In genomic region chr18:12014521-12014920, GRCh38 we compare ENCODE assay signal across 20 cellular contexts. TPM values are rescaled to one million over a fixed set of nuclear protein-coding genes. Genes with fewer than 3 reads are reported as not detected.
DNase-seq lines count a peak whose midpoint lies in the region; ATAC-seq, FAIRE-seq and TF ChIP-seq lines count a peak whose summit lies in the region.
"Had no signal": no experiment of that assay in that cellular context is flagged by ENCODE, and none has a peak within 500 bp of the region (broad histone marks: within the 10 kb centered on the region; RNA-seq: fewer than 3 reads in every experiment).

No MANE protein-coding gene starts in this region.

- H2BK20ac ChIP-seq in IMR-90 (ENCODE audit: low read depth, low read length): no peak overlapping the region

- H3K9ac ChIP-seq in IMR-90 (ENCODE audit: low read depth, low read length) (no peak overlapping the region), duodenal mucosa (ENCODE audit: low read depth in 1 of 2, low read length in 2 of 2) (peak overlapping the region in 1 of 2 donors; percentile 49)

- ATAC-seq in IMR-90 (ENCODE audit: low read depth) (no peak; the same call in 1 of the 2 replicates), mucosa of descending colon (peak; percentile 1), gastrocnemius medialis (no peak)
- ATAC-seq: activated CD4-positive, CD25-positive, alpha-beta regulatory T cell treated with anti-CD3 and anti-CD28 coated beads, Interleukin-2, amount 50 U/mL, for 24 hours; activated T-cell treated with anti-CD3 and anti-CD28 coated beads, Interleukin-2, amount 50 U/mL, for 4 hours; HCT116 had no signal

- H4K91ac ChIP-seq in IMR-90 (ENCODE audit: insufficient read depth, low read depth, low read length): no peak overlapping the region

- H3K36me3 ChIP-seq in IMR-90 (ENCODE audit: control insufficient read depth, insufficient read depth, low read length) (peaks cover 25% of the 10 kb centered on the region), duodenal mucosa (ENCODE audit: control insufficient read depth in 1 of 2, insufficient read depth in 2 of 2, low read length in 2 of 2) (peaks cover 0 to 44% of the 10 kb centered on the region in 2 donors), mucosa of descending colon (ENCODE audit: low read depth) (no peaks in the 10 kb centered on the region), gastrocnemius medialis (peaks cover 0 to 63% of the 10 kb centered on the region in 2 donors)

- peaks cover 21% of the 10 kb centered on the region for H3K4me1 ChIP-seq in IMR-90 (ENCODE audit: control insufficient read depth, insufficient read depth, low read length)
- peaks cover 18 to 24% of the 10 kb centered on the region in 2 donors for H3K4me1 ChIP-seq in duodenal mucosa (ENCODE audit: control insufficient read depth in 1 of 2, insufficient read depth in 2 of 2, low read length in 2 of 2)
- H3K4me1 ChIP-seq in mucosa of descending colon (ENCODE audit: low read depth): peaks cover 31% of the 10 kb centered on the region
- H3K4me1 ChIP-seq in gastrocnemius medialis: peaks cover 28 to 39% of the 10 kb centered on the region in 2 donors

- peak overlapping the region in 1 of 2 experiments; percentile 14; a peak in 1 of 4 replicates for H4K8ac ChIP-seq in IMR-90 (ENCODE audit: low read depth in 2 of 2, low read length in 2 of 2)

- H4K5ac ChIP-seq in IMR-90 (ENCODE audit: low read depth, low read length): no peak overlapping the region

- no peak overlapping the region for H2AK9ac ChIP-seq in IMR-90 (replicated peaks; ENCODE audit: low read depth, low read length, poor library complexity)

- H3K56ac ChIP-seq in IMR-90 (ENCODE audit: extremely low read depth, insufficient read depth, low read length): no peak overlapping the region; the same call in 1 of the 2 replicates

- DNase-seq in IMR-90: no peak
- peak in 1 of 3 donors; percentile 33 for DNase-seq in mucosa of descending colon
- DNase-seq in gastrocnemius medialis: peak in 1 of 2 donors; percentile 7
- no peak for DNase-seq in NOMO-1 (lab: John Stamatoyannopoulos, UW; ENCODE audit: unreplicated experiment in 2 of 2)
- no peak for DNase-seq in NCI-H2107 treated with DMSO at 0.1 percent for 48 hours (lab: John Stamatoyannopoulos, UW; ENCODE audit: unreplicated experiment)
- DNase-seq in frontal cortex (ENCODE audit: low spot score in 2 of 2): no peak
- DNase-seq in NCI-H1694 treated with DMSO at 0.1 percent for 48 hours (lab: John Stamatoyannopoulos, UW): no peak
- DNase-seq: activated T-cell treated with anti-CD3 and anti-CD28 coated beads, Interleukin-2, amount 50 U/mL, for 4 hours; foreskin melanocyte; GDM1; left lung; naive B cell; NCI-H1930; NCI-H446; T1000 had no signal

- H2BK15ac ChIP-seq in IMR-90 (ENCODE audit: low read depth, low read length): no peak overlapping the region; the same call in 2 of the 3 replicates

- intact Hi-C loops in IMR-90 (cut with micrococcal nuclease): no loop called here
- intact Hi-C loops in mucosa of descending colon (cut with DNase I, micrococcal nuclease): no loop called here
- intact Hi-C loops in gastrocnemius medialis (cut with DNase I; ENCODE audit: low total_unique reads): loop anchor here (2.0 kb wide), 1 partner anchor 16 kb away; no protein-coding TSS in a partner anchor

- no peaks in the 10 kb centered on the region for H3K79me1 ChIP-seq in IMR-90 (ENCODE audit: low read depth in 1 of 2, low read length in 2 of 2)

- in situ Hi-C loops in IMR-90 (cut with MboI; ENCODE audit: low sequenced_read_pairs): no loop called here
- in situ Hi-C loops in gastrocnemius medialis (cut with MboI; ENCODE audit: low sequenced_read_pairs in 4 of 4): loop anchor here in 1 of 4 donors (25.0 kb wide), 1 partner anchor 277 kb away; no protein-coding TSS in a partner anchor

- FAIRE-seq in frontal cortex (lab: Jason Lieb, UNC): no peak
- FAIRE-seq: colon, RCC 7860 had no signal

- 94% methylated on average over 4 of the region's 9 CpGs; no CpG with 5 or more reads in 1 of the 2 experiments for WGBS in IMR-90 (ENCODE audit: extremely low coverage in 2 of 2, insufficient read length in 1 of 2), 2 experiments

- H3K9me1 ChIP-seq in IMR-90 (ENCODE audit: insufficient read depth, low read length): peaks cover 8% of the 10 kb centered on the region; the same call in 1 of the 2 replicates

- H2AFZ ChIP-seq in IMR-90 (replicated peaks; ENCODE audit: low read length, poor library complexity): no peak overlapping the region

- H3K23ac ChIP-seq in IMR-90 (ENCODE audit: low read depth, low read length): no peak overlapping the region

- POLR2A ChIA-PET in IMR-90 (lab: Charles Lee; ENCODE audit: unreplicated experiment): no interaction called here

- H3K27ac ChIP-seq in IMR-90 (ENCODE audit: insufficient read depth, low read length): no peak overlapping the region
- peak overlapping the region; percentile 37 for H3K27ac ChIP-seq in duodenal mucosa (ENCODE audit: low read depth, low read length)
- peak overlapping the region; percentile 59 to 78 (median 70) for H3K27ac ChIP-seq in gastrocnemius medialis

- BruUV-seq in IMR-90 (replicated peaks; lab: Mats Ljungman, UMichigan): no TSS peak

- H3K4me3 ChIP-seq in IMR-90 (ENCODE audit: insufficient read depth, low read depth, low read length) (no peak overlapping the region), duodenal mucosa (ENCODE audit: low read depth in 1 of 2, low read length in 2 of 2) (no peak overlapping the region), mucosa of descending colon (no peak overlapping the region), gastrocnemius medialis (no peak overlapping the region)
- H3K4me3 ChIP-seq: left lung had no signal

- TF ChIP-seq RAD21 in IMR-90 (IDR thresholded peaks at IDR 0.05; ENCODE audit: low read length): no peak

- no peak for TF ChIP-seq POLR2A in IMR-90 (IDR thresholded peaks at IDR 0.05; ENCODE audit: low read depth, low read length)
- TF ChIP-seq POLR2A in gastrocnemius medialis (IDR thresholded peaks at IDR 0.05): no peak

- no peak overlapping the region for H3K18ac ChIP-seq in IMR-90 (ENCODE audit: low read depth, low read length)

- no peak for TF ChIP-seq CTCF in IMR-90 (conservative IDR thresholded peaks at IDR 0.05; ENCODE audit: low read depth, low read length)
- no peak for TF ChIP-seq CTCF in mucosa of descending colon (IDR thresholded peaks at IDR 0.05)
- no peak for TF ChIP-seq CTCF in gastrocnemius medialis (IDR thresholded peaks at IDR 0.05 in 4 of 5, conservative IDR thresholded peaks at IDR 0.05 in 1 of 5)

- H4K20me1 ChIP-seq in IMR-90 (ENCODE audit: insufficient read depth, low read length): no peaks in the 10 kb centered on the region

- H3K4ac ChIP-seq in IMR-90 (ENCODE audit: low read depth, low read length): peak overlapping the region; percentile 26; the same call in 1 of the 2 replicates

- H3K14ac ChIP-seq in IMR-90 (replicated peaks; ENCODE audit: low read depth, low read length): no peak overlapping the region

- CTCF ChIA-PET in IMR-90 (lab: Yijun Ruan, JAX): interaction anchor here (1.5 kb wide), 1 partner anchor 19 kb away, joined by 11 read pairs; no protein-coding TSS in a partner anchor

- H3K9me3 ChIP-seq in IMR-90 (ENCODE audit: control insufficient read depth, insufficient read depth, low read length) (no peaks in the 10 kb centered on the region), duodenal mucosa (ENCODE audit: control insufficient read depth in 1 of 2, low read length in 2 of 2) (no peaks in the 10 kb centered on the region), mucosa of descending colon (no peaks in the 10 kb centered on the region), gastrocnemius medialis (no peaks in the 10 kb centered on the region)
- H3K9me3 ChIP-seq: left lung had no signal

- no peak overlapping the region for H2BK5ac ChIP-seq in IMR-90 (ENCODE audit: low read depth, low read length, poor library complexity, severe bottlenecking)

- dilution Hi-C loops in IMR-90 (cut with HindIII; ENCODE audit: low sequenced_read_pairs, unreplicated experiment): no loop called here

- H3K4me2 ChIP-seq in IMR-90 (ENCODE audit: low read depth, low read length): no peak overlapping the region

- no peak overlapping the region; the same call in 1 of the 2 replicates for H2AK5ac ChIP-seq in IMR-90 (ENCODE audit: low read depth, low read length)

- H2BK120ac ChIP-seq in IMR-90 (ENCODE audit: low read depth, low read length): no peak overlapping the region

- H3K27me3 ChIP-seq in IMR-90 (ENCODE audit: control insufficient read depth, insufficient read depth, low read length) (no peaks in the 10 kb centered on the region; the same call in 1 of the 2 replicates), duodenal mucosa (ENCODE audit: control insufficient read depth in 1 of 2, insufficient read depth in 2 of 2, low read length in 2 of 2) (no peaks in the 10 kb centered on the region), gastrocnemius medialis (no peaks in the 10 kb centered on the region)
- H3K27me3 ChIP-seq: left lung had no signal

TF ChIP-seq in IMR-90, 13 proteins besides CTCF, POLR2A, EP300 and RAD21 (continues in another document):
- TF ChIP-seq ELK1 (IDR thresholded peaks at IDR 0.05; ENCODE audit: borderline replicate concordance, low read depth, low read length): no peak
- no peak for TF ChIP-seq MAZ (IDR thresholded peaks at IDR 0.05; ENCODE audit: borderline replicate concordance, low read depth, low read length)
- no peak for TF ChIP-seq USF2 (IDR thresholded peaks at IDR 0.05; ENCODE audit: low read depth, low read length)
- TF ChIP-seq FOS (IDR thresholded peaks at IDR 0.05; ENCODE audit: low read depth, low read length): no peak
- TF ChIP-seq SMC3 (IDR thresholded peaks at IDR 0.05; ENCODE audit: low read depth, low read length): no peak

RNA-seq across cellular contexts. Expression of gene IMPA2, which starts 33.2 kb away (rescaled TPM):
- total RNA-seq in IMR-90 (2012; rRNA removed) (4.7 and 5.4 TPM in 2 replicates), mucosa of descending colon (100 to 1,000 TPM in 2 of 3 donors, 10 to 100 TPM in 1; 58.0 to 152 (median 117) TPM), gastrocnemius medialis (100 to 1,000 TPM; 245 to 391 (median 274) TPM), frontal cortex (2.9 TPM)
- polyA plus RNA-seq in IMR-90 (2012; rRNA removed): 4.7 and 5.5 TPM in 2 replicates
- polyA plus RNA-seq in IMR-90 (2012; cell fraction: cytosol; rRNA removed): 8.4 and 12.8 TPM in 2 replicates
- 24.6 and 26.9 TPM in 2 replicates for polyA plus RNA-seq in IMR-90 (2012; cell fraction: nucleus; rRNA removed; ENCODE audit: low replicate concordance)
